Comparison of ENCODE assay signal across 8 cellular contexts in genomic region chr16:1610841-1611653, GRCh38. TPM values are rescaled to one million over a fixed set of nuclear protein-coding genes. Genes with fewer than 3 reads are reported as not detected.
DNase-seq lines count a peak whose midpoint lies in the region; ATAC-seq and TF ChIP-seq lines count a peak whose summit lies in the region.

No MANE protein-coding gene starts in this region.

- TF ChIP-seq CTCF in OCI-LY3 (IDR thresholded peaks at IDR 0.05; ENCODE audit: low read depth, low read length) (no peak), colonic mucosa (IDR thresholded peaks at IDR 0.05) (no peak), upper lobe of right lung (IDR thresholded peaks at IDR 0.05) (no peak)

- H3K79me2 ChIP-seq in OCI-LY3 (ENCODE audit: low read length) = peaks cover 37% of the 10 kb centered on the region

- H3K27ac ChIP-seq in OCI-LY3 (ENCODE audit: low read length) (no peak overlapping the region), colonic mucosa (peak overlapping the region; percentile 82), mesodermal cell (ENCODE audit: low read depth, low read length, severe bottlenecking) (peak overlapping the region; percentile 89), upper lobe of right lung (peak overlapping the region; percentile 86)

- peak; percentile 28 for TF ChIP-seq POLR2A in GM15510 (IDR thresholded peaks at IDR 0.05; ENCODE audit: borderline replicate concordance, extremely low read depth, insufficient read length)

- H2AFZ ChIP-seq in OCI-LY3 (ENCODE audit: low read depth, low read length) = 0 out of 2 replicates have a peak overlapping the region, but pooled peaks have one; percentile 9

- H3K9ac ChIP-seq in OCI-LY3 (ENCODE audit: low read length) (no peak overlapping the region), colonic mucosa (ENCODE audit: low read depth in 2 of 2, low read length in 2 of 2) (peak overlapping the region; percentile 73 to 74)

- H3K36me3 ChIP-seq in OCI-LY3 (replicated peaks; ENCODE audit: low read depth, low read length) = peaks cover 4% of the 10 kb centered on the region
- H3K36me3 ChIP-seq in colonic mucosa = no peaks in the 10 kb centered on the region
- H3K36me3 ChIP-seq in mesodermal cell (ENCODE audit: control insufficient read depth, insufficient read depth, low read length) = peaks cover 22% of the 10 kb centered on the region
- H3K36me3 ChIP-seq in upper lobe of right lung = peaks cover 11% of the 10 kb centered on the region

- no peak for DNase-seq in colonic mucosa
- DNase-seq in upper lobe of right lung = no peak
- no peak for DNase-seq in RKO (ENCODE audit: low spot score)
- DNase-seq in iPS-NIHi11 (ENCODE audit: low spot score) = no peak

- no peaks in the 10 kb centered on the region for H4K20me1 ChIP-seq in OCI-LY3 (ENCODE audit: insufficient read depth, low read length)

- ATAC-seq in upper lobe of right lung = peak; percentile 2
- no peak for ATAC-seq in HG02610 (IDR thresholded peaks at IDR 0.05; ENCODE audit: unreplicated experiment)

- intact Hi-C loops in colonic mucosa (cut with DNase I) = loop anchor here (5.0 to 10.0 kb wide), 2 partner anchors 116 to 161 kb away; partner anchors contain the start of genes EME2, MRPS34, NME3 and TELO2
- intact Hi-C loops in upper lobe of right lung (cut with DNase I) = no loop called here

- H3K4me3 ChIP-seq in OCI-LY3 (ENCODE audit: low read length) = peak overlapping the region; percentile 89
- H3K4me3 ChIP-seq in colonic mucosa = peak overlapping the region; percentile 98
- peak overlapping the region; percentile 81 for H3K4me3 ChIP-seq in mesodermal cell (ENCODE audit: extremely low read depth, insufficient read depth, low read length, poor library complexity, severe bottlenecking)
- peak overlapping the region; percentile 77 for H3K4me3 ChIP-seq in upper lobe of right lung

- 12 to 16% methylated on average over 54 to 62 of the region's 66 CpGs for WGBS in mesodermal cell (ENCODE audit: insufficient coverage in 2 of 2), 2 experiments

- no peaks in the 10 kb centered on the region for H3K9me3 ChIP-seq in OCI-LY3 (ENCODE audit: insufficient read depth, low read length)
- H3K9me3 ChIP-seq in colonic mucosa = no peaks in the 10 kb centered on the region
- H3K9me3 ChIP-seq in mesodermal cell (ENCODE audit: control insufficient read depth, low read length) = no peaks in the 10 kb centered on the region
- no peaks in the 10 kb centered on the region for H3K9me3 ChIP-seq in upper lobe of right lung

- H3K4me2 ChIP-seq in OCI-LY3 (ENCODE audit: low read length) = peak overlapping the region; percentile 65

- H3K4me1 ChIP-seq in OCI-LY3 (ENCODE audit: low read length) (peaks cover 23% of the 10 kb centered on the region), colonic mucosa (peaks cover 6% of the 10 kb centered on the region), mesodermal cell (ENCODE audit: control insufficient read depth, insufficient read depth, low read length, poor library complexity, severe bottlenecking) (peaks cover 19% of the 10 kb centered on the region), upper lobe of right lung (peaks cover 33% of the 10 kb centered on the region)

- H3K27me3 ChIP-seq in OCI-LY3 (ENCODE audit: low read depth, low read length) (no peaks in the 10 kb centered on the region), colonic mucosa (no peaks in the 10 kb centered on the region), upper lobe of right lung (no peaks in the 10 kb centered on the region)

RNA-seq across cellular contexts. Expression of gene IFT140, which starts 0.8 kb away (rescaled TPM):
- total RNA-seq in colonic mucosa = 10 to 100 TPM; 12.5 to 15.6 TPM
- 32.6 TPM for polyA plus RNA-seq in mesodermal cell (2013, experiment 1 of 2)
- polyA plus RNA-seq in mesodermal cell (2013, experiment 2 of 2) = 32.2 TPM
- 38.4 TPM for total RNA-seq in upper lobe of right lung

RNA-seq across cellular contexts. Expression of gene CRAMP1, which starts 1.1 kb away (rescaled TPM):
- 10 to 100 TPM; 13.6 to 17.1 TPM for total RNA-seq in colonic mucosa
- polyA plus RNA-seq in mesodermal cell (2013, experiment 1 of 2) = 15.7 TPM
- polyA plus RNA-seq in mesodermal cell (2013, experiment 2 of 2) = 11.6 TPM
- 21.4 TPM for total RNA-seq in upper lobe of right lung
